In genomic region chr1:169731446-169731845, GRCh38 we compare ENCODE assay signal across 18 cellular contexts. TPM values are rescaled to one million over a fixed set of nuclear protein-coding genes. Genes with fewer than 3 reads are reported as not detected.
DNase-seq lines count a peak whose midpoint lies in the region; ATAC-seq and TF ChIP-seq lines count a peak whose summit lies in the region.
"Had no signal": no experiment of that assay in that cellular context is flagged by ENCODE, and none has a peak within 500 bp of the region (broad histone marks: within the 10 kb centered on the region; RNA-seq: fewer than 3 reads in every experiment).

No MANE protein-coding gene starts in this region.

- no peaks in the 10 kb centered on the region; the same call in 1 of the 2 replicates for H3F3A ChIP-seq in PC-9 (ENCODE audit: insufficient read depth, low read depth)

- no peak for TF ChIP-seq EP300 in ovary (IDR thresholded peaks at IDR 0.05)

- no peaks in the 10 kb centered on the region for H3K36me3 ChIP-seq in mammary epithelial cell (ENCODE audit: insufficient read depth, low read length)
- H3K36me3 ChIP-seq in PC-9 (ENCODE audit: low read depth), result no peaks in the 10 kb centered on the region
- no peaks in the 10 kb centered on the region for H3K36me3 ChIP-seq in ovary
- H3K36me3 ChIP-seq: BLaER1 treated with 17β-estradiol and CSF1 and Interleukin-3, amounts not matched to agents 10 nM and 100 nM had no signal

- no peaks in the 10 kb centered on the region for H3K4me1 Mint-ChIP-seq in MCF 10A (ENCODE audit: insufficient read depth, unreplicated experiment)
- H3K4me1 Mint-ChIP-seq in endothelial cell (ENCODE audit: unreplicated experiment), result peaks cover 9% of the 10 kb centered on the region
- H3K4me1 Mint-ChIP-seq: CD4-positive, CD25-positive, alpha-beta regulatory T cell had no signal

- no peak for TF ChIP-seq POLR2A in ovary (IDR thresholded peaks at IDR 0.05)

- in situ Hi-C loops in mammary epithelial cell (cut with MboI; ENCODE audit: low sequenced_read_pairs in 2 of 2), result no loop called here

- H3K9ac ChIP-seq in mammary epithelial cell (ENCODE audit: insufficient read depth, low read length), result no peak overlapping the region
- H3K9ac ChIP-seq: BLaER1 treated with 17β-estradiol and CSF1 and Interleukin-3, amounts not matched to agents 10 nM and 100 nM had no signal

- BruUV-seq in MCF 10A (replicated peaks; lab: Mats Ljungman, UMichigan), result no TSS peak
- BruUV-seq in mammary epithelial cell (replicated peaks; lab: Mats Ljungman, UMichigan), result no TSS peak
- BruUV-seq in PC-9 (replicated peaks; lab: Mats Ljungman, UMichigan), result no TSS peak

- H3K36me3 Mint-ChIP-seq in MCF 10A (ENCODE audit: insufficient read depth, unreplicated experiment), result no peaks in the 10 kb centered on the region
- peaks cover 7% of the 10 kb centered on the region for H3K36me3 Mint-ChIP-seq in endothelial cell (ENCODE audit: low read depth, unreplicated experiment)
- H3K36me3 Mint-ChIP-seq: CD4-positive, CD25-positive, alpha-beta regulatory T cell had no signal

- DNase-seq in MCF 10A (ENCODE audit: unreplicated experiment) (peak; percentile 21), mammary epithelial cell (no peak), PC-9 (no peak), endothelial cell (ENCODE audit: low spot score) (no peak), NCI-H2081 treated with DMSO at 0.1 percent for 48 hours (lab: John Stamatoyannopoulos, UW) (no peak), ovary (no peak)
- DNase-seq: ACHN; CD4-positive, CD25-positive, alpha-beta regulatory T cell; DMS79 treated with DMSO at 0.1 percent for 48 hours; GF-D8; GOT3; HCEC 1CT; IMR-90; KBM-7 had no signal

- H3K9me2 ChIP-seq in PC-9 (ENCODE audit: insufficient read depth), result 0 out of 2 replicates have a peak, but pooled peaks cover 2% of the 10 kb centered on the region

- H2AFZ ChIP-seq in mammary epithelial cell (ENCODE audit: low read depth, low read length) (no peak overlapping the region), PC-9 (peak overlapping the region; percentile 10; the same call in 1 of the 2 replicates)

- CTCF ChIA-PET in MCF 10A (lab: Yijun Ruan, JAX), result interaction anchor here (0.5 to 1.0 kb wide), 4 partner anchors 19 to 179 kb away, joined by 3 to 4 read pairs (median 4); no protein-coding TSS in a partner anchor
- CTCF ChIA-PET in mammary epithelial cell (lab: Charles Lee; ENCODE audit: low non-redundant PET), result no interaction called here
- CTCF ChIA-PET in PC-9 (lab: Charles Lee), result no interaction called here

- H3K4me3 Mint-ChIP-seq in MCF 10A (ENCODE audit: unreplicated experiment) (no peak overlapping the region), endothelial cell (ENCODE audit: unreplicated experiment) (peak overlapping the region; percentile 26)
- H3K4me3 Mint-ChIP-seq: CD4-positive, CD25-positive, alpha-beta regulatory T cell had no signal

- H3K4me2 ChIP-seq in mammary epithelial cell (ENCODE audit: insufficient read depth, low read depth, low read length), result no peak overlapping the region
- H3K4me2 ChIP-seq in PC-9, result no peak overlapping the region
- H3K4me2 ChIP-seq: BLaER1 treated with 17β-estradiol and CSF1 and Interleukin-3, amounts not matched to agents 10 nM and 100 nM had no signal

- H3K4me1 ChIP-seq in mammary epithelial cell (ENCODE audit: insufficient read depth, low read length) (peaks cover 3% of the 10 kb centered on the region), PC-9 (replicated peaks; ENCODE audit: insufficient read depth) (no peaks in the 10 kb centered on the region), ovary (ENCODE audit: insufficient read depth) (no peaks in the 10 kb centered on the region)
- H3K4me1 ChIP-seq: BLaER1 treated with 17β-estradiol and CSF1 and Interleukin-3, amounts not matched to agents 10 nM and 100 nM had no signal

- POLR2A ChIA-PET in MCF 10A (lab: Yijun Ruan, JAX), result no interaction called here
- POLR2A ChIA-PET in PC-9 (lab: Charles Lee; ENCODE audit: unreplicated experiment), result no interaction called here

- no peaks in the 10 kb centered on the region for H3K9me3 Mint-ChIP-seq in MCF 10A (ENCODE audit: unreplicated experiment)
- no peaks in the 10 kb centered on the region for H3K9me3 Mint-ChIP-seq in endothelial cell (ENCODE audit: unreplicated experiment)
- H3K9me3 Mint-ChIP-seq: CD4-positive, CD25-positive, alpha-beta regulatory T cell had no signal

- H3K9me3 ChIP-seq in mammary epithelial cell (replicated peaks; ENCODE audit: insufficient read depth, low read length) (no peaks in the 10 kb centered on the region), PC-9 (ENCODE audit: insufficient read depth, low read depth) (no peaks in the 10 kb centered on the region), ovary (no peaks in the 10 kb centered on the region)
- H3K9me3 ChIP-seq: BLaER1 treated with 17β-estradiol and CSF1 and Interleukin-3, amounts not matched to agents 10 nM and 100 nM had no signal

- H3K27me3 ChIP-seq in mammary epithelial cell (ENCODE audit: insufficient read depth, low read length) (no peaks in the 10 kb centered on the region), PC-9 (ENCODE audit: insufficient read depth, low read depth) (no peaks in the 10 kb centered on the region), ovary (no peaks in the 10 kb centered on the region)
- H3K27me3 ChIP-seq: BLaER1 treated with 17β-estradiol and CSF1 and Interleukin-3, amounts not matched to agents 10 nM and 100 nM had no signal

- dilution Hi-C loops in mammary epithelial cell (cut with HindIII; ENCODE audit: low sequenced_read_pairs), result no loop called here

- H3K27ac Mint-ChIP-seq in MCF 10A (ENCODE audit: low read depth, unreplicated experiment) (no peak overlapping the region), endothelial cell (ENCODE audit: unreplicated experiment) (no peak overlapping the region)

- intact Hi-C loops in MCF 10A (cut with micrococcal nuclease) (no loop called here), mammary epithelial cell (cut with micrococcal nuclease) (no loop called here), PC-9 (cut with micrococcal nuclease; ENCODE audit: unreplicated experiment) (no loop called here), ovary (cut with DNase I) (no loop called here)

- H3K4me3 ChIP-seq in mammary epithelial cell (replicated peaks in 1 of 3; ENCODE audit: insufficient read depth in 1 of 3, low read depth in 2 of 3, low read length in 3 of 3) (no peak overlapping the region), PC-9 (no peak overlapping the region), ovary (no peak overlapping the region)
- H3K4me3 ChIP-seq: BLaER1 treated with 17β-estradiol and CSF1 and Interleukin-3, amounts not matched to agents 10 nM and 100 nM had no signal

- TF ChIP-seq CTCF in MCF 10A (IDR thresholded peaks at IDR 0.05; ENCODE audit: unreplicated experiment) (no peak), mammary epithelial cell (conservative IDR thresholded peaks at IDR 0.05 in 1 of 2, IDR thresholded peaks at IDR 0.05 in 1 of 2; ENCODE audit: extremely low read depth in 1 of 2, insufficient read depth in 1 of 2, low read depth in 1 of 2, low read length in 2 of 2) (no peak), PC-9 (conservative IDR thresholded peaks at IDR 0.05) (no peak), endothelial cell (IDR thresholded peaks at IDR 0.05; ENCODE audit: unreplicated experiment) (no peak), ovary (IDR thresholded peaks at IDR 0.05) (no peak)

- no peak overlapping the region for H3K27ac ChIP-seq in mammary epithelial cell (ENCODE audit: insufficient read depth, low read depth, low read length)
- no peak overlapping the region for H3K27ac ChIP-seq in PC-9
- no peak overlapping the region for H3K27ac ChIP-seq in ovary
- H3K27ac ChIP-seq: BLaER1 treated with 17β-estradiol and CSF1 and Interleukin-3, amounts not matched to agents 10 nM and 100 nM had no signal

- 54% methylated on average over 4 of the region's 4 CpGs for WGBS in mammary epithelial cell (ENCODE audit: low coverage, missing lambda C conversion rate)
- WGBS in ovary, 3 donors, result 57 to 63% (median 59%) methylated on average over 4 of the region's 4 CpGs

- H3K27me3 Mint-ChIP-seq in MCF 10A (ENCODE audit: insufficient read depth, unreplicated experiment) (peaks cover 44% of the 10 kb centered on the region), endothelial cell (ENCODE audit: unreplicated experiment) (no peaks in the 10 kb centered on the region)

- no peak for ATAC-seq in HG02885 (IDR thresholded peaks at IDR 0.05; ENCODE audit: poor library complexity, unreplicated experiment)

- H3K79me2 ChIP-seq in mammary epithelial cell (ENCODE audit: insufficient read depth, low read length), result no peaks in the 10 kb centered on the region
- H3K79me2 ChIP-seq in PC-9 (ENCODE audit: low read depth), result no peaks in the 10 kb centered on the region

- H4K20me1 ChIP-seq in mammary epithelial cell (ENCODE audit: insufficient read depth, low read length) (no peaks in the 10 kb centered on the region), PC-9 (ENCODE audit: insufficient read depth) (no peaks in the 10 kb centered on the region)
- H4K20me1 ChIP-seq: BLaER1 treated with 17β-estradiol and CSF1 and Interleukin-3, amounts not matched to agents 10 nM and 100 nM had no signal

RNA-seq across cellular contexts. Expression of gene SELE, which starts 2.4 kb away (rescaled TPM):
- not detected in 2 replicates for total RNA-seq in MCF 10A (2022)
- not detected for total RNA-seq in mammary epithelial cell
- polyA plus RNA-seq in mammary epithelial cell, result not detected
- not detected for polyA minus RNA-seq in mammary epithelial cell
- total RNA-seq in PC-9 (2021), result not detected in 2 replicates
- total RNA-seq in endothelial cell (ENCODE audit: unreplicated experiment), result 14.3 TPM
- 10 to 100 TPM in 1 of 7 donors, 1 to 10 TPM in 4, under 1 TPM in 2; 0.58 to 16.9 (median 2.6) TPM for total RNA-seq in ovary
- polyA plus RNA-seq in ovary, result 1 to 10 TPM; 1.7 to 2.9 TPM
- total RNA-seq: A172; CD4-positive, CD25-positive, alpha-beta regulatory T cell; HT-29; IMR-90 had no signal
- polyA plus RNA-seq: IMR-90 had no signal

RNA-seq across cellular contexts. Expression of gene SELL, which starts 20.0 kb away (rescaled TPM):
- total RNA-seq in MCF 10A (2022) (not detected in 2 replicates), mammary epithelial cell (under 1 TPM in 1 of 2 donors, not detected in 1; 0.17 TPM), PC-9 (2021) (6.5 and 6.7 TPM in 2 replicates), endothelial cell (ENCODE audit: unreplicated experiment) (0.82 TPM), ovary (1 to 10 TPM in 4 of 7 donors, under 1 TPM in 3; 0.36 to 2.0 (median 1.2) TPM)
- polyA plus RNA-seq in mammary epithelial cell (0.11 TPM), ovary (10 to 100 TPM in 1 of 2 donors, under 1 TPM in 1; 0.42 to 11.0 TPM)
- not detected for polyA minus RNA-seq in mammary epithelial cell
- total RNA-seq: A172, HT-29, IMR-90 had no signal
- polyA plus RNA-seq: IMR-90 had no signal
